In genomic region chr1:45684402-45684801, GRCh38 we compare ENCODE assay signal across 9 cellular contexts. TPM values are rescaled to one million over a fixed set of nuclear protein-coding genes. Genes with fewer than 3 reads are reported as not detected.
DNase-seq lines count a peak whose midpoint lies in the region; ATAC-seq and TF ChIP-seq lines count a peak whose summit lies in the region.
"Had no signal": no experiment of that assay in that cellular context is flagged by ENCODE, and none has a peak within 500 bp of the region (broad histone marks: within the 10 kb centered on the region; RNA-seq: fewer than 3 reads in every experiment).

No MANE protein-coding gene starts in this region.

- no peaks in the 10 kb centered on the region for H3K36me3 ChIP-seq in CD8-positive, alpha-beta memory T cell (ENCODE audit: insufficient read depth, low read length)
- H3K36me3 ChIP-seq in ectodermal cell (ENCODE audit: control insufficient read depth, insufficient read depth, low read length) (no peaks in the 10 kb centered on the region), neural progenitor cell (no peaks in the 10 kb centered on the region)

- DNase-seq in CD8-positive, alpha-beta memory T cell: no peak
- DNase-seq in NB4 (ENCODE audit: low read depth) (no peak), neural progenitor cell (ENCODE audit: low spot score) (no peak), GM20000 (ENCODE audit: low spot score) (no peak), NCI-H524 treated with DMSO at 0.1 percent for 48 hours (lab: John Stamatoyannopoulos, UW) (no peak)
- DNase-seq: cerebellar nuclear complex had no signal

- H3K4me3 Mint-ChIP-seq in CD8-positive, alpha-beta memory T cell: peak overlapping the region; percentile 43 to 100 (median 99)
- peak overlapping the region; percentile 100 for H3K4me3 Mint-ChIP-seq in neural progenitor cell

- peaks cover 53% of the 10 kb centered on the region for H4K20me1 ChIP-seq in neural progenitor cell (ENCODE audit: low read depth)

- no peaks in the 10 kb centered on the region for H3K9me3 Mint-ChIP-seq in CD8-positive, alpha-beta memory T cell
- H3K9me3 Mint-ChIP-seq in neural progenitor cell: no peaks in the 10 kb centered on the region

- H3K36me3 Mint-ChIP-seq in CD8-positive, alpha-beta memory T cell: peaks cover 0 to 40% (median 0%) of the 10 kb centered on the region in 3 donors
- H3K36me3 Mint-ChIP-seq in neural progenitor cell: peaks cover 2% of the 10 kb centered on the region

- H2AFZ ChIP-seq in neural progenitor cell (replicated peaks): no peak overlapping the region

- POLR2A ChIA-PET in CD8-positive, alpha-beta memory T cell (lab: Charles Lee): interaction anchor here (0.8 kb wide), 1 partner anchor 100 kb away, joined by 3 read pairs; no protein-coding TSS in a partner anchor

- CTCF ChIA-PET in CD8-positive, alpha-beta memory T cell (lab: Charles Lee): interaction anchor here (0.6 kb wide), 1 partner anchor 154 kb away, joined by 3 read pairs; no protein-coding TSS in a partner anchor

- H3K4me1 Mint-ChIP-seq in CD8-positive, alpha-beta memory T cell: peaks cover 62 to 81% (median 70%) of the 10 kb centered on the region in 3 donors
- peaks cover 33% of the 10 kb centered on the region for H3K4me1 Mint-ChIP-seq in neural progenitor cell

- peaks cover 0 to 7% of the 10 kb centered on the region in 2 donors for H3K27me3 Mint-ChIP-seq in CD8-positive, alpha-beta memory T cell
- peaks cover 5% of the 10 kb centered on the region for H3K27me3 Mint-ChIP-seq in neural progenitor cell (ENCODE audit: insufficient read depth, low read depth)

- no peak for TF ChIP-seq CTCF in NB4 (IDR thresholded peaks at IDR 0.05; ENCODE audit: low read depth, low read length)
- TF ChIP-seq CTCF in neural progenitor cell (IDR thresholded peaks at IDR 0.05): no peak
- no peak for TF ChIP-seq CTCF in GM20000 (IDR thresholded peaks at IDR 0.05; ENCODE audit: extremely low read depth, missing control alignments)

- H3K9ac ChIP-seq in neural progenitor cell: peak overlapping the region; percentile 96

- H3K27me3 ChIP-seq in CD8-positive, alpha-beta memory T cell (ENCODE audit: insufficient read depth, low read length, poor library complexity, severe bottlenecking): no peaks in the 10 kb centered on the region
- H3K27me3 ChIP-seq in ectodermal cell (ENCODE audit: control insufficient read depth, insufficient read depth, low read length, poor library complexity, severe bottlenecking): no peaks in the 10 kb centered on the region
- H3K27me3 ChIP-seq in neural progenitor cell: no peaks in the 10 kb centered on the region

- H3K27ac Mint-ChIP-seq in CD8-positive, alpha-beta memory T cell: peak overlapping the region in 3 of 8 donors; percentile 52 to 87 (median 77)
- no peak overlapping the region for H3K27ac Mint-ChIP-seq in neural progenitor cell

- no peak for TF ChIP-seq POLR2A in NB4 (IDR thresholded peaks at IDR 0.05; ENCODE audit: extremely low read depth, insufficient read length)

- H3K27ac ChIP-seq in CD8-positive, alpha-beta memory T cell (ENCODE audit: low read depth, low read length): peak overlapping the region; percentile 92
- H3K27ac ChIP-seq in ectodermal cell (ENCODE audit: insufficient read depth, low read depth, low read length, poor library complexity, severe bottlenecking) (no peak overlapping the region), neural progenitor cell (no peak overlapping the region)

- H3K4me2 ChIP-seq in neural progenitor cell: peak overlapping the region; percentile 88

- H3K9me3 ChIP-seq in CD8-positive, alpha-beta memory T cell (ENCODE audit: low read length): no peaks in the 10 kb centered on the region
- H3K9me3 ChIP-seq in ectodermal cell (ENCODE audit: control insufficient read depth, low read length) (no peaks in the 10 kb centered on the region), neural progenitor cell (ENCODE audit: low read depth) (no peaks in the 10 kb centered on the region)

- peaks cover 18% of the 10 kb centered on the region for H3F3A ChIP-seq in neural progenitor cell (ENCODE audit: low read depth)

- H3K4me3 ChIP-seq in CD8-positive, alpha-beta memory T cell (ENCODE audit: low read length): no peak overlapping the region
- peak overlapping the region; percentile 91 for H3K4me3 ChIP-seq in NB4 (ENCODE audit: low read depth, low read length)
- peak overlapping the region; percentile 99 for H3K4me3 ChIP-seq in ectodermal cell (ENCODE audit: insufficient read depth, low read depth, low read length)
- H3K4me3 ChIP-seq in neural progenitor cell: peak overlapping the region; percentile 96

- WGBS in ectodermal cell, 2 experiments: 87 to 100% methylated on average over 1 to 2 of the region's 2 CpGs

- H3K4me1 ChIP-seq in CD8-positive, alpha-beta memory T cell (ENCODE audit: insufficient read depth, low read length): peaks cover 72% of the 10 kb centered on the region
- peaks cover 7% of the 10 kb centered on the region for H3K4me1 ChIP-seq in ectodermal cell (ENCODE audit: control insufficient read depth, insufficient read depth, low read length)
- peaks cover 42% of the 10 kb centered on the region for H3K4me1 ChIP-seq in neural progenitor cell

- peaks cover 83% of the 10 kb centered on the region for H3K79me2 ChIP-seq in neural progenitor cell (ENCODE audit: low read depth)

- no peak for ATAC-seq in GM21526 (IDR thresholded peaks at IDR 0.05; ENCODE audit: low FRiP score, unreplicated experiment)
- no peak for ATAC-seq in GM19023 (IDR thresholded peaks at IDR 0.05; ENCODE audit: unreplicated experiment)

RNA-seq across cellular contexts. Expression of gene GPBP1L1, which starts 1.9 kb away (rescaled TPM):
- total RNA-seq in CD8-positive, alpha-beta memory T cell: 100 to 1,000 TPM; 102 to 107 TPM
- polyA plus RNA-seq in CD8-positive, alpha-beta memory T cell: 90.3 TPM
- 130 TPM for polyA plus RNA-seq in ectodermal cell (2013, experiment 1 of 4)
- 121 TPM for polyA plus RNA-seq in ectodermal cell (2013, experiment 2 of 4)
- 104 TPM for polyA plus RNA-seq in ectodermal cell (2013, experiment 3 of 4)
- polyA plus RNA-seq in ectodermal cell (2013, experiment 4 of 4): 109 TPM
- 147 and 262 TPM in 2 replicates for total RNA-seq in neural progenitor cell (ENCODE audit: low replicate concordance)

RNA-seq across cellular contexts. Expression of gene TMEM69, which starts 3.6 kb away (rescaled TPM):
- 10 to 100 TPM; 45.2 to 45.8 TPM for total RNA-seq in CD8-positive, alpha-beta memory T cell
- 33.7 TPM for polyA plus RNA-seq in CD8-positive, alpha-beta memory T cell
- 46.2 TPM for polyA plus RNA-seq in ectodermal cell (2013, experiment 1 of 4)
- 51.3 TPM for polyA plus RNA-seq in ectodermal cell (2013, experiment 2 of 4)
- polyA plus RNA-seq in ectodermal cell (2013, experiment 3 of 4): 56.2 TPM
- polyA plus RNA-seq in ectodermal cell (2013, experiment 4 of 4): 59.7 TPM
- 56.0 and 65.2 TPM in 2 replicates for total RNA-seq in neural progenitor cell (ENCODE audit: low replicate concordance)
